11 cellular contexts compared by ENCODE assay signal in genomic region chr2:190947139-190947538, GRCh38.
DNase-seq lines count a peak whose midpoint lies in the region; FAIRE-seq and TF ChIP-seq lines count a peak whose summit lies in the region.
"Had no signal": no experiment of that assay in that cellular context is flagged by ENCODE, and none has a peak within 500 bp of the region (broad histone marks: within the 10 kb centered on the region; RNA-seq: fewer than 3 reads in every experiment).

No MANE protein-coding gene starts in this region.

- H3K27ac ChIP-seq in VCaP (peak overlapping the region; percentile 53), keratinocyte (ENCODE audit: control insufficient read depth, insufficient read depth, low read length) (no peak overlapping the region)

- H3K4me1 Mint-ChIP-seq in activated naive CD8-positive, alpha-beta T cell (ENCODE audit: low read depth): peaks cover 9% of the 10 kb centered on the region
- peaks cover 17% of the 10 kb centered on the region for H3K4me1 Mint-ChIP-seq in activated naive CD8-positive, alpha-beta T cell treated with anti-CD3 and anti-CD28 coated beads for 36 hours
- no peaks in the 10 kb centered on the region for H3K4me1 Mint-ChIP-seq in type B pancreatic cell (ENCODE audit: unreplicated experiment)
- peaks cover 8% of the 10 kb centered on the region for H3K4me1 Mint-ChIP-seq in Calu3 (ENCODE audit: low read depth, unreplicated experiment)

- no peaks in the 10 kb centered on the region for H3K9me3 ChIP-seq in keratinocyte (ENCODE audit: control insufficient read depth, low read depth, low read length)

- intact Hi-C loops in Calu3 (cut with micrococcal nuclease; ENCODE audit: unreplicated experiment): loop anchor here (2.0 to 5.0 kb wide), 3 partner anchors 65 to 160 kb away; partner anchors contain the start of gene GLS

- H3K27ac Mint-ChIP-seq in activated naive CD8-positive, alpha-beta T cell: no peak overlapping the region
- H3K27ac Mint-ChIP-seq in activated naive CD8-positive, alpha-beta T cell treated with anti-CD3 and anti-CD28 coated beads for 36 hours: no peak overlapping the region
- H3K27ac Mint-ChIP-seq in type B pancreatic cell (no peak overlapping the region), Calu3 (ENCODE audit: unreplicated experiment) (no peak overlapping the region)

- no peaks in the 10 kb centered on the region for H3K36me3 ChIP-seq in keratinocyte (ENCODE audit: control insufficient read depth in 2 of 2, extremely low read depth in 1 of 2, insufficient read depth in 2 of 2, low read length in 2 of 2)

- no TSS peak for BruUV-seq in Calu3 (replicated peaks; lab: Mats Ljungman, UMichigan)

- peak; percentile 65 for FAIRE-seq in keratinocyte (lab: Jason Lieb, UNC)

- TF ChIP-seq CTCF in VCaP (conservative IDR thresholded peaks at IDR 0.05) (no peak), keratinocyte (optimal IDR thresholded peaks at IDR 0.05 in 1 of 3, IDR thresholded peaks at IDR 0.05 in 1 of 3, conservative IDR thresholded peaks at IDR 0.05 in 1 of 3; ENCODE audit: extremely low read depth in 1 of 3, insufficient read depth in 2 of 3, low read length in 3 of 3) (no peak), type B pancreatic cell (conservative IDR thresholded peaks at IDR 0.05) (no peak), Calu3 (IDR thresholded peaks at IDR 0.05; ENCODE audit: unreplicated experiment) (no peak)

- H3K4me2 ChIP-seq in keratinocyte (ENCODE audit: control insufficient read depth, extremely low read depth, insufficient read depth, low read depth, low read length): peak overlapping the region; percentile 42

- H3K27me3 ChIP-seq in keratinocyte (ENCODE audit: control insufficient read depth, extremely low read depth, insufficient read depth, low read length): no peaks in the 10 kb centered on the region

- no peak for DNase-seq in activated naive CD8-positive, alpha-beta T cell treated with anti-CD3 and anti-CD28 coated beads for 36 hours
- DNase-seq in keratinocyte (ENCODE audit: low read depth, low spot score) (no peak), type B pancreatic cell (ENCODE audit: extremely low spot score, unreplicated experiment) (no peak), glomerular visceral epithelial cell (ENCODE audit: extremely low spot score) (no peak), Calu3 (no peak), anterior cingulate cortex (lab: John Stamatoyannopoulos, UW) (no peak)
- DNase-seq: activated CD4-positive, alpha-beta T cell treated with anti-CD3 and anti-CD28 coated beads for 1 hour; hypothalamus had no signal

- H4K20me1 ChIP-seq in keratinocyte (ENCODE audit: control insufficient read depth, extremely low read depth, insufficient read depth, low read length): no peaks in the 10 kb centered on the region

- no peaks in the 10 kb centered on the region for H3K9me1 ChIP-seq in keratinocyte (ENCODE audit: control insufficient read depth, extremely low read depth, insufficient read depth, low read length)

- no peak overlapping the region for H2AFZ ChIP-seq in keratinocyte (ENCODE audit: control insufficient read depth, low read length)

- CTCF ChIA-PET in Calu3 (lab: Charles Lee): interaction anchor here (0.7 to 1.6 kb wide), 9 partner anchors 9 to 167 kb away, joined by 3 to 7 read pairs (median 4); no protein-coding TSS in a partner anchor

- no peaks in the 10 kb centered on the region for H3K36me3 Mint-ChIP-seq in activated naive CD8-positive, alpha-beta T cell
- H3K36me3 Mint-ChIP-seq in activated naive CD8-positive, alpha-beta T cell treated with anti-CD3 and anti-CD28 coated beads for 36 hours: no peaks in the 10 kb centered on the region
- H3K36me3 Mint-ChIP-seq in type B pancreatic cell: no peaks in the 10 kb centered on the region
- peaks cover 8% of the 10 kb centered on the region for H3K36me3 Mint-ChIP-seq in Calu3 (ENCODE audit: insufficient read depth, unreplicated experiment)

- H3K4me3 Mint-ChIP-seq in activated naive CD8-positive, alpha-beta T cell: peak overlapping the region; percentile 57
- H3K4me3 Mint-ChIP-seq in activated naive CD8-positive, alpha-beta T cell treated with anti-CD3 and anti-CD28 coated beads for 36 hours: no peak overlapping the region
- H3K4me3 Mint-ChIP-seq in type B pancreatic cell (peak overlapping the region; percentile 30), Calu3 (ENCODE audit: low read depth, unreplicated experiment) (no peak overlapping the region)

- no peaks in the 10 kb centered on the region for H3K9me3 Mint-ChIP-seq in activated naive CD8-positive, alpha-beta T cell (ENCODE audit: low read depth)
- no peaks in the 10 kb centered on the region for H3K9me3 Mint-ChIP-seq in activated naive CD8-positive, alpha-beta T cell treated with anti-CD3 and anti-CD28 coated beads for 36 hours
- H3K9me3 Mint-ChIP-seq in type B pancreatic cell (no peaks in the 10 kb centered on the region), Calu3 (ENCODE audit: low read depth, unreplicated experiment) (no peaks in the 10 kb centered on the region)
- H3K9me3 Mint-ChIP-seq: IgD-negative memory B cell had no signal

- no peak overlapping the region for H3K9ac ChIP-seq in keratinocyte (ENCODE audit: control insufficient read depth, extremely low read depth, insufficient read depth, low read length)

- dilution Hi-C loops in keratinocyte (cut with MboI; ENCODE audit: extremely low pct_ligation_motif_present, low sequenced_read_pairs): no loop called here

- no peak overlapping the region for H3K4me3 ChIP-seq in keratinocyte (ENCODE audit: control insufficient read depth in 2 of 3, extremely low read depth in 1 of 3, insufficient read depth in 2 of 3, low read depth in 1 of 3, low read length in 3 of 3)

- peaks cover 28% of the 10 kb centered on the region for H3K4me1 ChIP-seq in keratinocyte (ENCODE audit: control insufficient read depth, extremely low read depth, insufficient read depth, low read length)

- H3K27me3 Mint-ChIP-seq in activated naive CD8-positive, alpha-beta T cell: no peaks in the 10 kb centered on the region
- no peaks in the 10 kb centered on the region for H3K27me3 Mint-ChIP-seq in activated naive CD8-positive, alpha-beta T cell treated with anti-CD3 and anti-CD28 coated beads for 36 hours
- no peaks in the 10 kb centered on the region for H3K27me3 Mint-ChIP-seq in type B pancreatic cell
- H3K27me3 Mint-ChIP-seq in Calu3 (ENCODE audit: unreplicated experiment): no peaks in the 10 kb centered on the region
- H3K27me3 Mint-ChIP-seq: IgD-negative memory B cell had no signal

- no peaks in the 10 kb centered on the region for H3K79me2 ChIP-seq in keratinocyte (ENCODE audit: control insufficient read depth, insufficient read depth, low read length)

Comparison
In these comparisons a context has a peak if more than half of its experiments do, and no peak if none do; other contexts are left out.
1. H3K4me3 Mint-ChIP-seq: peak in activated naive CD8-positive, alpha-beta T cell (single experiment) and type B pancreatic cell (single experiment); none in activated naive CD8-positive, alpha-beta T cell treated with anti-CD3 and anti-CD28 coated beads for 36 hours (single experiment) and Calu3 (single experiment).